In the genomic region with DNA sequence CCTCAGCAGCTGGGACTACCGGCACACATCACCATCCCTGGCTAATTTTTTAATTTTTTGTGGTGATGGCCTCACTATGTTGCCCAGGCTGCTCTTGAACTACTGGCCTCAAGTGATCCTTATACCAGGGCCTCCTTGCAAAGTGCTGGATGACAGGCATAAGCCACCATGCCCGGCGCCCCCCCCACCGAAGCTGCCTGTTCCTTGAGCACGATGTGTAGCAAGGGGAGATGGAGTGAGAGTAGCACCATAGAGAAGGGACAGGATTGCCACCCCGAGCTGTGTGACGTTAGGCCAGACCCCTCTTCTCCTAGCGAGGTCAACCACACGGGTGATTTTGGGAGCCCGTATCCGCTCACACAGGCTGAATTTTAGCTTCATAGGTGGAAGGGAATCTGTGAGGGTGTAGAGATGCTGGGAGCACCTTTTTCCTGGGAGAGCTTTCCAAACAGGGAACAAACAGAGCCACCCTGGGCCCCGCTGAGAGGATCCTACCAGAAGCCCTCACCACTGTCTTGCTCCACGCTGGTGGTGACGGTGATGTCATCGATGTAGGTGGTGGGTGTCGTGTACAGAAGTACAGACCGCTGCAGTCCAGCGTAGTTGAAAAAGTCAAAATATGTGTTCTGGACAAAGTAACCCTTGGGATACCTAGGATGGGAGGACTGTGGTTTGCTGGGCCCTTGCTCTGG, we compare ENCODE assay signal across 23 cellular contexts. TPM values are rescaled to one million over a fixed set of nuclear protein-coding genes. Genes with fewer than 3 reads are reported as not detected.
DNase-seq lines count a peak whose midpoint lies in the region; ATAC-seq and TF ChIP-seq lines count a peak whose summit lies in the region.
"Had no signal": no experiment of that assay in that cellular context is flagged by ENCODE, and none has a peak within 500 bp of the region (broad histone marks: within the 10 kb centered on the region; RNA-seq: fewer than 3 reads in every experiment).

No MANE protein-coding gene starts in this region.

- no peaks in the 10 kb centered on the region for H3K27me3 ChIP-seq in spleen (replicated peaks in 1 of 7)
- H3K27me3 ChIP-seq: colonic mucosa, transverse colon had no signal

- H3K4me3 Mint-ChIP-seq in IgD-negative memory B cell (peak overlapping the region in 3 of 4 donors; percentile 61 to 78 (median 68)), immature natural killer cell (peak overlapping the region in 2 of 5 donors; percentile 19 to 52)

- H3K4me1 Mint-ChIP-seq in IgD-negative memory B cell = peaks cover 3 to 9% (median 9%) of the 10 kb centered on the region in 3 donors
- H3K4me1 Mint-ChIP-seq in immature natural killer cell = peaks cover 10 to 17% of the 10 kb centered on the region in 2 donors
- H3K4me1 Mint-ChIP-seq: mesothelial cell of epicardium, WTC11 had no signal

- H3K27me3 Mint-ChIP-seq in IgD-negative memory B cell (no peaks in the 10 kb centered on the region), immature natural killer cell (ENCODE audit: low read depth in 3 of 3) (peaks cover 0 to 6% (median 4%) of the 10 kb centered on the region in 3 donors)
- H3K27me3 Mint-ChIP-seq: T-helper 17 cell had no signal

- H3K36me3 Mint-ChIP-seq in IgD-negative memory B cell = peaks cover 2% of the 10 kb centered on the region
- peaks cover 0 to 1% (median 0%) of the 10 kb centered on the region in 3 donors for H3K36me3 Mint-ChIP-seq in immature natural killer cell

- peak; percentile 50 for DNase-seq in activated effector memory CD4-positive, alpha-beta T cell treated with anti-CD3 and anti-CD28 coated beads, Interleukin-2, amount 50 U/mL, for 16 hours
- no peak for DNase-seq in activated effector memory CD4-positive, alpha-beta T cell treated with Interleukin-2 at 50 U/mL for 16 hours
- DNase-seq in immature natural killer cell (no peak), spleen (peak; percentile 76), hepatic stellate cell (ENCODE audit: low spot score) (no peak)
- DNase-seq: activated naive CD4-positive, alpha-beta T cell; colonic mucosa; EL; H7; IMR-90; kidney glomerular epithelial cell; NCI-H2081; NCI-H510A treated with DMSO at 0.1 percent for 48 hours; SHP77 treated with DMSO at 0.1 percent for 48 hours; stimulated activated naive CD4-positive, alpha-beta T cell treated with Interleukin-2 at 50 U/mL for 16 hours; T-helper 17 cell; transverse colon had no signal

- H3K9me3 Mint-ChIP-seq in IgD-negative memory B cell (no peaks in the 10 kb centered on the region), immature natural killer cell (no peaks in the 10 kb centered on the region)
- H3K9me3 Mint-ChIP-seq: mesothelial cell of epicardium, WTC11 had no signal

- intact Hi-C loops in spleen (cut with DNase I; ENCODE audit: low total_unique reads) = no loop called here

- H3K4me3 ChIP-seq in spleen = no peak overlapping the region
- H3K4me3 ChIP-seq: colonic mucosa, transverse colon had no signal

- H3K36me3 ChIP-seq in spleen = peaks cover 0 to 63% (median 43%) of the 10 kb centered on the region in 6 donors

- peak overlapping the region in 3 of 8 donors; percentile 88 to 91 (median 89) for H3K27ac ChIP-seq in spleen
- H3K27ac ChIP-seq: colonic mucosa, transverse colon had no signal

- no peak for TF ChIP-seq POLR2A in spleen (IDR thresholded peaks at IDR 0.05)

- TF ChIP-seq CTCF in spleen (IDR thresholded peaks at IDR 0.05 in 8 of 11, conservative IDR thresholded peaks at IDR 0.05 in 3 of 11) = no peak

- peaks cover 7 to 39% (median 27%) of the 10 kb centered on the region in 6 donors for H3K4me1 ChIP-seq in spleen

- no peak for ATAC-seq in HG03520 (IDR thresholded peaks at IDR 0.05; ENCODE audit: unreplicated experiment)
- ATAC-seq in HG03108 (IDR thresholded peaks at IDR 0.05; ENCODE audit: unreplicated experiment) = no peak
- ATAC-seq: right cardiac atrium, T-helper 17 cell, WTC11 had no signal

- no peaks in the 10 kb centered on the region for H3K9me3 ChIP-seq in spleen
- H3K9me3 ChIP-seq: colonic mucosa, transverse colon had no signal

- H3K27ac Mint-ChIP-seq in IgD-negative memory B cell (no peak overlapping the region), immature natural killer cell (peak overlapping the region; percentile 45 to 84 (median 74))
- H3K27ac Mint-ChIP-seq: mesothelial cell of epicardium, T-helper 17 cell, WTC11 had no signal

- 91 to 98% (median 96%) methylated on average over 18 of the region's 18 CpGs for WGBS in spleen, 5 donors

RNA-seq across cellular contexts. Expression of a gene that starts 3.0 kb away (rescaled TPM):
- polyA plus RNA-seq in IgD-negative memory B cell (51.2 TPM), immature natural killer cell (100 to 1,000 TPM in 1 of 3 donors, 10 to 100 TPM in 2; 75.1 to 119 (median 77.3) TPM), spleen (10 to 100 TPM; 41.4 to 79.4 (median 60.8) TPM)
- 10 to 100 TPM; 46.1 to 93.0 (median 62.8) TPM for total RNA-seq in spleen

Comparison
In these comparisons a context has a peak if more than half of its experiments do, and no peak if none do; other contexts are left out.
1. DNase-seq: peak in activated effector memory CD4-positive, alpha-beta T cell treated with anti-CD3 and anti-CD28 coated beads, Interleukin-2, amount 50 U/mL, for 16 hours (single experiment) and spleen (single experiment); none in activated effector memory CD4-positive, alpha-beta T cell treated with Interleukin-2 at 50 U/mL for 16 hours (single experiment), immature natural killer cell (0 of 3) and hepatic stellate cell (single experiment).
2. H3K27ac Mint-ChIP-seq: peak in immature natural killer cell (6 of 6); none in IgD-negative memory B cell (0 of 3).